ENCODE assay signal across 8 cellular contexts in genomic region chr6:157034433-157035230, GRCh38.
A peak's percentile ranks its signal among the peaks of the same experiment; 100 is the strongest.
DNase-seq lines count a peak whose midpoint lies in the region; ATAC-seq and TF ChIP-seq lines count a peak whose summit lies in the region.

No MANE protein-coding gene starts in this region.

- peak; percentile 54 for TF ChIP-seq CTCF in HFF-Myc (IDR thresholded peaks at IDR 0.05; ENCODE audit: low read depth, low read length, missing control alignments)
- TF ChIP-seq CTCF in brain (conservative IDR thresholded peaks at IDR 0.05) = peak; percentile 62 to 72
- TF ChIP-seq CTCF in liver (IDR thresholded peaks at IDR 0.05; ENCODE audit: low read depth, low read length, missing input control) = peak; percentile 60
- peak; percentile 62 to 80 (median 66) for TF ChIP-seq CTCF in uterus (IDR thresholded peaks at IDR 0.05)

- H3K36me3 Mint-ChIP-seq in brain = peaks cover under 1% of the 10 kb centered on the region

- DNase-seq in COR-L47 (lab: John Stamatoyannopoulos, UW) = peak; percentile 36
- DNase-seq in HFF-Myc (ENCODE audit: extremely low read depth, low read depth) = no peak
- peak; percentile 18 for DNase-seq in NCI-H82 treated with DMSO at 0.1 percent for 48 hours (lab: John Stamatoyannopoulos, UW; ENCODE audit: unreplicated experiment)
- DNase-seq in uterus = no peak
- no peak for DNase-seq in retina

- no peak for TF ChIP-seq POLR2A in uterus (IDR thresholded peaks at IDR 0.05)

- WGBS in liver = 28% methylated on average over 6 of the region's 6 CpGs

- peak overlapping the region; percentile 16 to 72 for H3K9ac ChIP-seq in liver (ENCODE audit: low read depth in 1 of 2, low read length in 2 of 2)

- intact Hi-C loops in uterus (cut with DNase I; ENCODE audit: low total_unique reads) = no loop called here

- no peaks in the 10 kb centered on the region for H3K36me3 ChIP-seq in liver (ENCODE audit: control insufficient read depth in 4 of 4, insufficient read depth in 3 of 4, low read depth in 1 of 4, low read length in 3 of 4)
- H3K36me3 ChIP-seq in uterus = no peaks in the 10 kb centered on the region

- no peaks in the 10 kb centered on the region for H3K27me3 Mint-ChIP-seq in brain

- H3K27ac ChIP-seq in liver (ENCODE audit: low read depth in 1 of 2, low read length in 2 of 2) (peak overlapping the region; percentile 24 to 43), uterus (peak overlapping the region; percentile 65 to 76)

- H3K27ac Mint-ChIP-seq in brain = peak overlapping the region; percentile 37 to 91 (median 62)

- ATAC-seq in GM18867 (IDR thresholded peaks at IDR 0.05; ENCODE audit: unreplicated experiment) = no peak

- H3K27me3 ChIP-seq in liver (ENCODE audit: control insufficient read depth in 4 of 4, insufficient read depth in 4 of 4, low read length in 3 of 4) = no peaks in the 10 kb centered on the region
- H3K27me3 ChIP-seq in uterus = no peaks in the 10 kb centered on the region

- H3K4me1 Mint-ChIP-seq in brain = peaks cover 20% of the 10 kb centered on the region

- H3K9me3 ChIP-seq in liver (ENCODE audit: control insufficient read depth in 4 of 4, low read length in 3 of 4) (no peaks in the 10 kb centered on the region), uterus (no peaks in the 10 kb centered on the region)

- H3K4me1 ChIP-seq in liver (ENCODE audit: control insufficient read depth in 4 of 4, insufficient read depth in 4 of 4, low read length in 3 of 4) (peaks cover 1 to 23% (median 11%) of the 10 kb centered on the region in 4 donors), uterus (peaks cover 0 to 24% of the 10 kb centered on the region in 2 donors)

- H3K4me3 ChIP-seq in HFF-Myc (replicated peaks; ENCODE audit: low read depth, low read length) (no peak overlapping the region), liver (ENCODE audit: low read depth in 1 of 3, low read length in 3 of 3) (no peak overlapping the region), uterus (no peak overlapping the region)

- peaks cover 0 to under 1% (median 0%) of the 10 kb centered on the region in 5 experiments for H3K9me3 Mint-ChIP-seq in brain

- peak; percentile 86 to 89 for TF ChIP-seq RAD21 in liver (IDR thresholded peaks at IDR 0.05)

- peak overlapping the region; percentile 4 to 57 (median 14) for H3K4me3 Mint-ChIP-seq in brain

TF ChIP-seq in liver, 16 proteins besides CTCF, POLR2A, EP300 and RAD21:
- TF ChIP-seq ATF3 (IDR thresholded peaks at IDR 0.05) = no peak
- TF ChIP-seq HNF4G (IDR thresholded peaks at IDR 0.05) = no peak
- no peak for TF ChIP-seq JUND (IDR thresholded peaks at IDR 0.05)
- TF ChIP-seq SP1 (IDR thresholded peaks at IDR 0.05) = no peak
- TF ChIP-seq HNF4A (conservative IDR thresholded peaks at IDR 0.05) = no peak
- TF ChIP-seq YY1 (IDR thresholded peaks at IDR 0.05) = no peak
- no peak for TF ChIP-seq MAX (IDR thresholded peaks at IDR 0.05)
- TF ChIP-seq RXRA (IDR thresholded peaks at IDR 0.05) = no peak
- no peak for TF ChIP-seq TAF1 (conservative IDR thresholded peaks at IDR 0.05)
- TF ChIP-seq FOXA2 (IDR thresholded peaks at IDR 0.05) = no peak
- no peak for TF ChIP-seq EGR1 (IDR thresholded peaks at IDR 0.05; ENCODE audit: low read depth in 2 of 2)
- TF ChIP-seq NR2F2 (IDR thresholded peaks at IDR 0.05) = no peak
- TF ChIP-seq REST (IDR thresholded peaks at IDR 0.05) = no peak
- no peak for TF ChIP-seq ZBTB33 (IDR thresholded peaks at IDR 0.05)
- no peak for TF ChIP-seq GABPA (IDR thresholded peaks at IDR 0.05 in 1 of 2, conservative IDR thresholded peaks at IDR 0.05 in 1 of 2)
- no peak for TF ChIP-seq FOXA1 (IDR thresholded peaks at IDR 0.05)

Comparison
In these comparisons a context has a peak if more than half of its experiments do, and no peak if none do; other contexts are left out.
1. DNase-seq: peak in COR-L47 (single experiment) and NCI-H82 treated with DMSO at 0.1 percent for 48 hours (single experiment); none in HFF-Myc (single experiment), uterus (0 of 2) and retina (single experiment).
2. Peak in every context shown above with its lines, with median percentiles within 50 percentile points of each other: CTCF ChIP-seq.